18 cellular contexts compared by ENCODE assay signal in genomic region chr1:158952416-158952815, GRCh38. TPM values are rescaled to one million over a fixed set of nuclear protein-coding genes. Genes with fewer than 3 reads are reported as not detected.
A peak's percentile ranks its signal among the peaks of the same experiment; 100 is the strongest.
DNase-seq lines count a peak whose midpoint lies in the region; ATAC-seq, FAIRE-seq and TF ChIP-seq lines count a peak whose summit lies in the region.
"Had no signal": no experiment of that assay in that cellular context is flagged by ENCODE, and none has a peak within 500 bp of the region (broad histone marks: within the 10 kb centered on the region; RNA-seq: fewer than 3 reads in every experiment).

No MANE protein-coding gene starts in this region.

- H3K4me3 Mint-ChIP-seq in T-helper 17 cell = no peak overlapping the region

- no peaks in the 10 kb centered on the region for H3K27me3 ChIP-seq in Karpas-422 (ENCODE audit: low read length)
- H3K27me3 ChIP-seq: adrenal gland, BE2C, colonic mucosa had no signal

- no peak overlapping the region for H3K4me2 ChIP-seq in Karpas-422 (ENCODE audit: low read depth, low read length, poor library complexity, severe bottlenecking)

- no peak overlapping the region for H2AFZ ChIP-seq in Karpas-422 (ENCODE audit: low read length)

- H4K20me1 ChIP-seq in Karpas-422 (ENCODE audit: insufficient read depth, low read depth, low read length) = no peaks in the 10 kb centered on the region

- H3K79me2 ChIP-seq in Karpas-422 (ENCODE audit: low read length) = no peaks in the 10 kb centered on the region

- no peaks in the 10 kb centered on the region for H3K36me3 ChIP-seq in Karpas-422 (ENCODE audit: insufficient read depth, low read length)
- H3K36me3 ChIP-seq: adrenal gland, BE2C, colonic mucosa, prostate gland had no signal

- no peak overlapping the region for H3K9ac ChIP-seq in Karpas-422 (ENCODE audit: low read length)

- peak overlapping the region; percentile 24 for H3K4me3 ChIP-seq in GM12875 (ENCODE audit: low read depth, low read length)
- no peak overlapping the region for H3K4me3 ChIP-seq in Karpas-422 (ENCODE audit: low read length)
- H3K4me3 ChIP-seq: adrenal gland, colonic mucosa, prostate gland had no signal

- peaks cover 21% of the 10 kb centered on the region for H3K36me3 Mint-ChIP-seq in T-helper 17 cell (ENCODE audit: low read depth)

- DNase-seq in Karpas-422 (peak; percentile 44), T-helper 17 cell (no peak), HCEC 1CT (no peak), H54 (ENCODE audit: insufficient read length, low spot score) (no peak), EL (no peak)
- DNase-seq: activated CD8-positive, alpha-beta memory T cell treated with anti-CD3 and anti-CD28 coated beads, Interleukin-2, amount 50 U/mL, for 48 hours; adrenal gland; BE2C; mesendoderm; NCI-H146; stimulated activated naive CD4-positive, alpha-beta T cell treated with Interleukin-2 at 50 U/mL for 16 hours had no signal

- peak; percentile 93 for ATAC-seq in GM21526 (IDR thresholded peaks at IDR 0.05; ENCODE audit: low FRiP score, unreplicated experiment)
- peak; percentile 45 for ATAC-seq in T-helper 17 cell
- no peak for ATAC-seq in HG03354 (IDR thresholded peaks at IDR 0.05; ENCODE audit: poor library complexity, severe bottlenecking, unreplicated experiment)

- H3K4me1 ChIP-seq in Karpas-422 (ENCODE audit: low read length) = 0 out of 2 replicates have a peak, but pooled peaks cover 2% of the 10 kb centered on the region
- H3K4me1 ChIP-seq: adrenal gland, BE2C, colonic mucosa, prostate gland had no signal

- no peaks in the 10 kb centered on the region for H3K27me3 Mint-ChIP-seq in T-helper 17 cell

- H3K9me3 ChIP-seq in Karpas-422 (ENCODE audit: low read length) (no peaks in the 10 kb centered on the region), T-helper 17 cell (ENCODE audit: control insufficient read depth, low read length, poor library complexity, severe bottlenecking) (peaks cover 6% of the 10 kb centered on the region)
- H3K9me3 ChIP-seq: adrenal gland, BE2C, colonic mucosa, prostate gland had no signal

- no peak for TF ChIP-seq POLR2A in H54 (IDR thresholded peaks at IDR 0.05; ENCODE audit: low read depth, low read length)

- TF ChIP-seq CTCF in GM12875 (IDR thresholded peaks at IDR 0.05; ENCODE audit: borderline replicate concordance, insufficient read depth, low read depth, low read length) = no peak

- no peak overlapping the region for H3K27ac Mint-ChIP-seq in T-helper 17 cell

- no peak for FAIRE-seq in H54 (lab: Jason Lieb, UNC)
- FAIRE-seq: TTC549 had no signal

- no peak overlapping the region for H3K27ac ChIP-seq in Karpas-422 (ENCODE audit: low read length)
- H3K27ac ChIP-seq: adrenal gland, colonic mucosa, prostate gland had no signal

- H3K4me1 Mint-ChIP-seq in T-helper 17 cell = peaks cover 8% of the 10 kb centered on the region

- no peaks in the 10 kb centered on the region for H3K9me2 ChIP-seq in Karpas-422 (replicated peaks; ENCODE audit: insufficient read depth, low read length)

RNA-seq across cellular contexts. Expression of gene PYHIN1, which starts 21.1 kb away (rescaled TPM):
- not detected in 2 replicates for total RNA-seq in Karpas-422 (2014; rRNA removed; shearing (Covaris generic); ENCODE audit: low replicate concordance)
- total RNA-seq in T-helper 17 cell = 10 to 100 TPM; 42.1 to 48.1 TPM
- total RNA-seq: Daoy had no signal

RNA-seq across cellular contexts. Expression of gene IFI16, which starts 57.3 kb away (rescaled TPM):
- 31.9 and 36.3 TPM in 2 replicates for total RNA-seq in Karpas-422 (2014; rRNA removed; shearing (Covaris generic); ENCODE audit: low replicate concordance)
- total RNA-seq in T-helper 17 cell = 10 to 100 TPM; 68.0 to 82.8 TPM

Comparison
In these comparisons a context has a peak if more than half of its experiments do, and no peak if none do; other contexts are left out.
1. RNA of gene PYHIN1, which starts 21.1 kb away (total RNA-seq): 42.1 to 48.1 TPM in T-helper 17 cell; not detected in Karpas-422; every median in the first group is over 10 times any median in the second.